18 cellular contexts compared by ENCODE assay signal in the genomic region with DNA sequence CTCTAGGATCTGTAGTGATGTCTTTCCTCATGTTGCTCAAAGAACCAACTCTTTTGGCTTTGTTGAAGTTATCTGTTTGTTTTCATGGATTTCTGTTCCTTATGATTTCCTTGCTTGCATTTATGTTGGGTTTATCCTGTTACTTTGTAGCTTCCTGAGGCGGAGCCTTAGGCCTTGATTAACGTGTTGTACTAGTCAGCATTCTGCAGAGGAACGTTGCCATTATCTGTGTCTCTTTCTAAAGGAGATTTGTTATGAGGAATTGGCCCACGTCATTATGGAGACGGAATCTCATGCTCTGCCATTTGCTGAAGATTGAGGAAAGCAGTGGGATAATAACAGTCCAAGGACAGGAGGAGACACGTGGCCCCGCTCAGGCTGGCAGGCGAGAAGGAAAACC. TPM values are rescaled to one million over a fixed set of nuclear protein-coding genes. Genes with fewer than 3 reads are reported as not detected.
DNase-seq lines count a peak whose midpoint lies in the region; ATAC-seq and TF ChIP-seq lines count a peak whose summit lies in the region.
"Had no signal": no experiment of that assay in that cellular context is flagged by ENCODE, and none has a peak within 500 bp of the region (broad histone marks: within the 10 kb centered on the region; RNA-seq: fewer than 3 reads in every experiment).

No MANE protein-coding gene starts in this region.

- H3K4me1 ChIP-seq in testis: peaks cover 20% of the 10 kb centered on the region
- H3K4me1 ChIP-seq: A549 had no signal

- no peaks in the 10 kb centered on the region for H3K36me3 ChIP-seq in testis (ENCODE audit: low read depth, missing control alignments)

- H3K36me3 Mint-ChIP-seq in activated naive CD4-positive, alpha-beta T cell treated with anti-CD3 and anti-CD28 coated beads, Interleukin-2, amount 50 U/mL, for 72 hours: peaks cover 8 to 11% of the 10 kb centered on the region in 2 donors
- peaks cover 20% of the 10 kb centered on the region for H3K36me3 Mint-ChIP-seq in activated naive CD4-positive, alpha-beta T cell treated with anti-CD3 and anti-CD28 coated beads for 36 hours (ENCODE audit: low read depth)
- H3K36me3 Mint-ChIP-seq in activated T-helper 17 cell treated with anti-CD3 and anti-CD28 coated beads, Interleukin-2, amount 50 U/mL, for 72 hours (ENCODE audit: low read depth): peaks cover 84% of the 10 kb centered on the region

- no peak for DNase-seq in activated naive CD4-positive, alpha-beta T cell treated with anti-CD3 and anti-CD28 coated beads, Interleukin-2, amount 50 U/mL, for 72 hours (ENCODE audit: low spot score in 2 of 2)
- DNase-seq in activated naive CD4-positive, alpha-beta T cell treated with anti-CD3 and anti-CD28 coated beads for 36 hours: no peak
- no peak for DNase-seq in left lobe of liver (ENCODE audit: low spot score)
- DNase-seq in testis: peak; percentile 87
- DNase-seq in NK-92 (lab: John Stamatoyannopoulos, UW; ENCODE audit: unreplicated experiment): no peak
- DNase-seq: EL, H7, Kasumi-1, MM.1S, NCI-H1092 treated with DMSO at 0.1 percent for 48 hours, NCI-H2081 treated with DMSO at 0.1 percent for 48 hours, NCI-H524 treated with DMSO at 0.1 percent for 48 hours, SHP77 treated with DMSO at 0.1 percent for 48 hours had no signal

- TF ChIP-seq CTCF in testis (IDR thresholded peaks at IDR 0.05): no peak

- 38 to 52% methylated on average over 8 of the region's 8 CpGs for WGBS in testis, 2 donors

- no peaks in the 10 kb centered on the region for H3K27me3 ChIP-seq in testis

- H3K27ac Mint-ChIP-seq in activated naive CD4-positive, alpha-beta T cell treated with anti-CD3 and anti-CD28 coated beads, Interleukin-2, amount 50 U/mL, for 72 hours: peak overlapping the region; percentile 29 to 53
- H3K27ac Mint-ChIP-seq in activated naive CD4-positive, alpha-beta T cell treated with anti-CD3 and anti-CD28 coated beads for 36 hours: no peak overlapping the region
- H3K27ac Mint-ChIP-seq in activated T-helper 17 cell treated with anti-CD3 and anti-CD28 coated beads, Interleukin-2, amount 50 U/mL, for 72 hours: peak overlapping the region; percentile 19

- H3K27ac ChIP-seq in testis: peak overlapping the region; percentile 69 to 82
- H3K27ac ChIP-seq: A549 had no signal

- no peak overlapping the region for H3K4me3 ChIP-seq in testis
- H3K4me3 ChIP-seq: A549 had no signal

- peaks cover 4% of the 10 kb centered on the region for H3K4me1 Mint-ChIP-seq in activated naive CD4-positive, alpha-beta T cell treated with anti-CD3 and anti-CD28 coated beads for 36 hours (ENCODE audit: low read depth)
- peaks cover 5% of the 10 kb centered on the region for H3K4me1 Mint-ChIP-seq in activated T-helper 17 cell treated with anti-CD3 and anti-CD28 coated beads, Interleukin-2, amount 50 U/mL, for 72 hours
- H3K4me1 Mint-ChIP-seq: CD14-positive monocyte had no signal

- H3K27me3 Mint-ChIP-seq in activated naive CD4-positive, alpha-beta T cell treated with anti-CD3 and anti-CD28 coated beads for 36 hours (ENCODE audit: low read depth): no peaks in the 10 kb centered on the region
- no peaks in the 10 kb centered on the region for H3K27me3 Mint-ChIP-seq in activated T-helper 17 cell treated with anti-CD3 and anti-CD28 coated beads, Interleukin-2, amount 50 U/mL, for 72 hours

- CTCF ChIA-PET in activated naive CD4-positive, alpha-beta T cell treated with anti-CD3 and anti-CD28 coated beads for 36 hours (lab: Charles Lee): interaction anchor here (1.3 kb wide), 1 partner anchor 11 kb away, joined by 4 read pairs; no protein-coding TSS in a partner anchor

- no peak overlapping the region for H3K4me3 Mint-ChIP-seq in activated naive CD4-positive, alpha-beta T cell treated with anti-CD3 and anti-CD28 coated beads for 36 hours
- H3K4me3 Mint-ChIP-seq in activated T-helper 17 cell treated with anti-CD3 and anti-CD28 coated beads, Interleukin-2, amount 50 U/mL, for 72 hours: no peak overlapping the region
- H3K4me3 Mint-ChIP-seq: CD14-positive monocyte had no signal

- no peak for ATAC-seq in activated naive CD4-positive, alpha-beta T cell treated with anti-CD3 and anti-CD28 coated beads, Interleukin-2, amount 50 U/mL, for 72 hours
- ATAC-seq in activated T-helper 17 cell treated with anti-CD3 and anti-CD28 coated beads, Interleukin-2, amount 50 U/mL, for 72 hours (replicated peaks): no peak
- ATAC-seq in left lobe of liver (peak; percentile 37), GM21367 (IDR thresholded peaks at IDR 0.05; ENCODE audit: unreplicated experiment) (no peak), HG03565 (IDR thresholded peaks at IDR 0.05; ENCODE audit: unreplicated experiment) (no peak)
- ATAC-seq: A549 had no signal

- intact Hi-C loops in activated naive CD4-positive, alpha-beta T cell treated with anti-CD3 and anti-CD28 coated beads for 36 hours (cut with micrococcal nuclease): no loop called here
- intact Hi-C loops in testis (cut with DNase I; ENCODE audit: low total_unique reads): no loop called here

- no peak for TF ChIP-seq POLR2A in testis (IDR thresholded peaks at IDR 0.05)

- no peaks in the 10 kb centered on the region for H3K9me3 ChIP-seq in testis
- H3K9me3 ChIP-seq: A549 had no signal

- no peaks in the 10 kb centered on the region for H3K9me3 Mint-ChIP-seq in activated naive CD4-positive, alpha-beta T cell treated with anti-CD3 and anti-CD28 coated beads, Interleukin-2, amount 50 U/mL, for 72 hours
- H3K9me3 Mint-ChIP-seq in activated naive CD4-positive, alpha-beta T cell treated with anti-CD3 and anti-CD28 coated beads for 36 hours: no peaks in the 10 kb centered on the region
- no peaks in the 10 kb centered on the region for H3K9me3 Mint-ChIP-seq in activated T-helper 17 cell treated with anti-CD3 and anti-CD28 coated beads, Interleukin-2, amount 50 U/mL, for 72 hours
- H3K9me3 Mint-ChIP-seq: CD14-positive monocyte had no signal

RNA-seq across cellular contexts. Expression of a gene that starts 29.9 kb away (rescaled TPM):
- total RNA-seq in activated naive CD4-positive, alpha-beta T cell treated with anti-CD3 and anti-CD28 coated beads, Interleukin-2, amount 50 U/mL, for 72 hours: 10 to 100 TPM; 21.3 to 32.7 TPM
- total RNA-seq in activated naive CD4-positive, alpha-beta T cell treated with anti-CD3 and anti-CD28 coated beads for 36 hours: 10 to 100 TPM; 23.3 to 23.9 TPM
- total RNA-seq in activated T-helper 17 cell treated with anti-CD3 and anti-CD28 coated beads, Interleukin-2, amount 50 U/mL, for 72 hours: 10 to 100 TPM; 27.5 to 36.2 TPM
- total RNA-seq in left lobe of liver (20.2 TPM), testis (10 to 100 TPM; 72.6 to 78.0 TPM)
- 35.0 TPM for polyA plus RNA-seq in testis (ENCODE audit: insufficient read depth, low read depth, low replicate concordance)

RNA-seq across cellular contexts. Expression of a gene that starts 31.4 kb away (rescaled TPM):
- total RNA-seq in activated naive CD4-positive, alpha-beta T cell treated with anti-CD3 and anti-CD28 coated beads, Interleukin-2, amount 50 U/mL, for 72 hours: 10 to 100 TPM; 30.7 to 41.9 TPM
- total RNA-seq in activated naive CD4-positive, alpha-beta T cell treated with anti-CD3 and anti-CD28 coated beads for 36 hours: 10 to 100 TPM; 19.4 to 19.5 TPM
- 10 to 100 TPM; 46.8 to 53.4 TPM for total RNA-seq in activated T-helper 17 cell treated with anti-CD3 and anti-CD28 coated beads, Interleukin-2, amount 50 U/mL, for 72 hours
- 17.8 TPM for total RNA-seq in left lobe of liver
- total RNA-seq in testis: 10 to 100 TPM; 58.2 to 64.8 TPM
- polyA plus RNA-seq in testis (ENCODE audit: insufficient read depth, low read depth, low replicate concordance): 35.6 TPM

RNA-seq across cellular contexts. Expression of a gene that starts 43.4 kb away (rescaled TPM):
- 10 to 100 TPM in 1 of 2 donors, 1 to 10 TPM in 1; 10.0 to 21.4 TPM for total RNA-seq in activated naive CD4-positive, alpha-beta T cell treated with anti-CD3 and anti-CD28 coated beads, Interleukin-2, amount 50 U/mL, for 72 hours
- 1 to 10 TPM; 7.9 to 8.3 TPM for total RNA-seq in activated naive CD4-positive, alpha-beta T cell treated with anti-CD3 and anti-CD28 coated beads for 36 hours
- 10 to 100 TPM; 13.9 to 21.3 TPM for total RNA-seq in activated T-helper 17 cell treated with anti-CD3 and anti-CD28 coated beads, Interleukin-2, amount 50 U/mL, for 72 hours
- total RNA-seq in left lobe of liver: 21.4 TPM
- 10 to 100 TPM; 24.5 to 27.6 TPM for total RNA-seq in testis
- polyA plus RNA-seq in testis (ENCODE audit: insufficient read depth, low read depth, low replicate concordance): 16.7 TPM

RNA-seq across cellular contexts. Expression of a gene that starts 53.1 kb away (rescaled TPM):
- total RNA-seq in activated naive CD4-positive, alpha-beta T cell treated with anti-CD3 and anti-CD28 coated beads, Interleukin-2, amount 50 U/mL, for 72 hours: 10 to 100 TPM in 1 of 2 donors, 1 to 10 TPM in 1; 8.2 to 65.4 TPM
- total RNA-seq in activated naive CD4-positive, alpha-beta T cell treated with anti-CD3 and anti-CD28 coated beads for 36 hours: 10 to 100 TPM; 20.5 to 21.8 TPM
- total RNA-seq in activated T-helper 17 cell treated with anti-CD3 and anti-CD28 coated beads, Interleukin-2, amount 50 U/mL, for 72 hours: 10 to 100 TPM; 21.4 to 32.7 TPM
- total RNA-seq in left lobe of liver (3.5 TPM), testis (10 to 100 TPM in 1 of 2 donors, 1 to 10 TPM in 1; 6.2 to 10.7 TPM)
- polyA plus RNA-seq in testis (ENCODE audit: insufficient read depth, low read depth, low replicate concordance): 3.9 TPM
- polyA plus RNA-seq: A549 had no signal

RNA-seq across cellular contexts. Expression of a gene that starts 54.6 kb away (rescaled TPM):
- total RNA-seq in activated naive CD4-positive, alpha-beta T cell treated with anti-CD3 and anti-CD28 coated beads, Interleukin-2, amount 50 U/mL, for 72 hours: 10 to 100 TPM; 82.1 to 82.7 TPM
- 10 to 100 TPM; 39.4 to 40.2 TPM for total RNA-seq in activated naive CD4-positive, alpha-beta T cell treated with anti-CD3 and anti-CD28 coated beads for 36 hours
- total RNA-seq in activated T-helper 17 cell treated with anti-CD3 and anti-CD28 coated beads, Interleukin-2, amount 50 U/mL, for 72 hours: 10 to 100 TPM; 88.5 to 97.4 TPM
- total RNA-seq in left lobe of liver (24.2 TPM), testis (100 to 1,000 TPM; 107 to 114 TPM)
- 106 TPM for polyA plus RNA-seq in testis (ENCODE audit: insufficient read depth, low read depth, low replicate concordance)
